22 cellular contexts compared by ENCODE assay signal in genomic region chr7:32318300-32319018, GRCh38.
A peak's percentile ranks its signal among the peaks of the same experiment; 100 is the strongest.
DNase-seq lines count a peak whose midpoint lies in the region; ATAC-seq, FAIRE-seq and TF ChIP-seq lines count a peak whose summit lies in the region.
"Had no signal": no experiment of that assay in that cellular context is flagged by ENCODE, and none has a peak within 500 bp of the region (broad histone marks: within the 10 kb centered on the region; RNA-seq: fewer than 3 reads in every experiment).

No MANE protein-coding gene starts in this region.

- no peaks in the 10 kb centered on the region for H3K9me3 ChIP-seq in heart right ventricle
- H3K9me3 ChIP-seq in pancreas: no peaks in the 10 kb centered on the region

- no peak for FAIRE-seq in pancreas (lab: Jason Lieb, UNC)
- FAIRE-seq: A204.1, TTC549 had no signal

- peak overlapping the region in 9 of 10 donors; percentile 9 to 49 (median 41) for H3K4me3 ChIP-seq in heart right ventricle
- peak overlapping the region in 3 of 4 donors; percentile 6 to 40 (median 17) for H3K4me3 ChIP-seq in pancreas
- H3K4me3 ChIP-seq in H7 (ENCODE audit: insufficient read depth, low read depth, low read length): no peak overlapping the region
- H3K4me3 ChIP-seq: smooth muscle cell had no signal

- H3K4me1 ChIP-seq in heart right ventricle: peaks cover 0 to 14% (median 5%) of the 10 kb centered on the region in 9 donors
- H3K4me1 ChIP-seq in pancreas: peaks cover 0 to 3% (median 0%) of the 10 kb centered on the region in 3 donors

- intact Hi-C loops in Right ventricle myocardium inferior (cut with DNase I): no loop called here
- intact Hi-C loops in cardiac septum (cut with DNase I): no loop called here
- intact Hi-C loops in heart right ventricle (cut with DNase I): no loop called here
- intact Hi-C loops in pancreas (cut with DNase I): no loop called here

- no peaks in the 10 kb centered on the region for H3K36me3 ChIP-seq in heart right ventricle
- no peaks in the 10 kb centered on the region for H3K36me3 ChIP-seq in pancreas
- no peaks in the 10 kb centered on the region for H3K36me3 ChIP-seq in H7 (replicated peaks; ENCODE audit: control insufficient read depth, insufficient read depth, low read length)

- ATAC-seq in Right ventricle myocardium inferior: peak; percentile 82
- peak; percentile 56 to 82 (median 70) for ATAC-seq in heart right ventricle
- ATAC-seq in pancreas: peak in 3 of 4 donors; percentile 75 to 81 (median 78)
- ATAC-seq: activated T-cell treated with anti-CD3 and anti-CD28 coated beads, Interleukin-2, amount 50 U/mL, for 4 hours; stimulated activated effector memory CD8-positive, alpha-beta T cell treated with anti-CD3 and anti-CD28 coated beads, Interleukin-12 subunit alpha, Interleukin-12 subunit beta, amount 100 ng/mL, for 72 hours had no signal

- 18 to 19% methylated on average over 37 of the region's 37 CpGs for WGBS in heart right ventricle, 2 donors
- 17 to 19% methylated on average over 37 of the region's 37 CpGs for WGBS in pancreas, 2 donors

- H3K27me3 ChIP-seq in heart right ventricle (peaks cover 0 to 68% (median 15%) of the 10 kb centered on the region in 7 donors), pancreas (no peaks in the 10 kb centered on the region), H7 (ENCODE audit: control insufficient read depth, insufficient read depth, low read length) (no peaks in the 10 kb centered on the region)

- H3K27ac ChIP-seq in heart right ventricle (no peak overlapping the region), pancreas (no peak overlapping the region)
- H3K27ac ChIP-seq: C4-2B had no signal

- TF ChIP-seq CTCF in heart right ventricle (IDR thresholded peaks at IDR 0.05) (no peak), pancreas (IDR thresholded peaks at IDR 0.05) (no peak)

- DNase-seq in Right ventricle myocardium inferior (ENCODE audit: missing footprints): peak; percentile 81
- no peak for DNase-seq in cardiac septum (ENCODE audit: low spot score)
- DNase-seq in heart right ventricle: peak; percentile 16 to 41
- DNase-seq in pancreas: peak in 5 of 6 donors; percentile 13 to 71 (median 31)
- no peak for DNase-seq in H7
- no peak for DNase-seq in NCI-H345 (lab: John Stamatoyannopoulos, UW)
- DNase-seq in EL: no peak
- no peak for DNase-seq in OCI-M1 (lab: John Stamatoyannopoulos, UW)
- DNase-seq: activated naive CD8-positive, alpha-beta T cell treated with anti-CD3 and anti-CD28 coated beads, Interleukin-2, amount 10 ng/mL, durations not matched to agents 7 days and 5 days; activated T-cell treated with anti-CD3 and anti-CD28 coated beads, Interleukin-2, amount 50 U/mL, for 4 hours; caudate nucleus; effector CD8-positive, alpha-beta T cell; foreskin fibroblast; midbrain; MM.1S; NCI-H1930; occipital lobe had no signal

Comparison
In these comparisons a context has a peak if more than half of its experiments do, and no peak if none do; other contexts are left out.
1. DNase-seq: peak in Right ventricle myocardium inferior (single experiment), heart right ventricle (2 of 2) and pancreas (5 of 6); none in cardiac septum (single experiment), H7 (single experiment), NCI-H345 (single experiment), EL (single experiment) and OCI-M1 (single experiment).
2. Peak in every context shown above with its lines, with median percentiles within 50 percentile points of each other: ATAC-seq.